24 cellular contexts compared by ENCODE assay signal in genomic region chr10:14717570-14717969, GRCh38.
"Had no signal": no experiment of that assay in that cellular context is flagged by ENCODE, and none has a peak within 500 bp of the region (broad histone marks: within the 10 kb centered on the region; RNA-seq: fewer than 3 reads in every experiment).

No MANE protein-coding gene starts in this region.

- H3K9me3 ChIP-seq: MG63, SK-N-SH had no signal

- H3K4me3 ChIP-seq: MG63 had no signal

- DNase-seq: IMR-90; Karpas-422; KG1; MG63; NCI-H1092; NCI-H1105 treated with DMSO at 0.1 percent for 48 hours; NCI-H1417 treated with DMSO at 0.1 percent for 48 hours; NCI-H146; NCI-H1694 treated with DMSO at 0.1 percent for 48 hours; NCI-H1930; NCI-H2081; NCI-H2107; NCI-H2227 treated with DMSO at 0.1 percent for 48 hours; NCI-H510A; NCI-H524 treated with DMSO at 0.1 percent for 48 hours; NCI-H69; NCI-H774; NK-92 treated with Interleukin-12 subunit alpha and Interleukin-12 subunit beta, amount 100 ng/mL, for 24 hours; PC-3; SHP77; SK-N-SH had no signal

- H3K27ac ChIP-seq: RWPE1 had no signal

- H3K4me2 ChIP-seq: SK-N-SH had no signal

- ATAC-seq: HepG2, Panc1, PC-3 had no signal

- H3K36me3 ChIP-seq: MG63 had no signal

- H3K27me3 ChIP-seq: MG63 had no signal

- H3K9ac ChIP-seq: SK-N-SH had no signal
